ENCODE assay signal across 8 cellular contexts in genomic region chr2:120346034-120346666, GRCh38. TPM values are rescaled to one million over a fixed set of nuclear protein-coding genes. Genes with fewer than 3 reads are reported as not detected.
A peak's percentile ranks its signal among the peaks of the same experiment; 100 is the strongest.
DNase-seq lines count a peak whose midpoint lies in the region; ATAC-seq and TF ChIP-seq lines count a peak whose summit lies in the region.

Gene INHBB (plus strand): TSS chr2:120346136. CDS start chr2:120346189, 53 bp downstream.

- TF ChIP-seq POLR2A in NB4 (IDR thresholded peaks at IDR 0.05; ENCODE audit: extremely low read depth, insufficient read length), result no peak

- no peaks in the 10 kb centered on the region for H3K36me3 Mint-ChIP-seq in CD4-positive, alpha-beta T cell (ENCODE audit: low read depth)

- no peak within 1 kb of the TSS for H3K27ac Mint-ChIP-seq in CD4-positive, alpha-beta T cell

- peaks cover 70% of the 10 kb centered on the region for H3K27me3 ChIP-seq in CD4-positive, alpha-beta T cell (ENCODE audit: control insufficient read depth, insufficient read depth, low read length)
- H3K27me3 ChIP-seq in muscle layer of duodenum (ENCODE audit: low read depth, low read length), result peaks cover 37% of the 10 kb centered on the region

- peaks cover 67% of the 10 kb centered on the region for H3K27me3 Mint-ChIP-seq in CD4-positive, alpha-beta T cell

- H3K27ac ChIP-seq in CD4-positive, alpha-beta T cell (ENCODE audit: low read depth, low read length), result no peak within 1 kb of the TSS
- peak within 1 kb of the TSS; percentile 28 to 83 for H3K27ac ChIP-seq in coronary artery
- no peak within 1 kb of the TSS for H3K27ac ChIP-seq in muscle layer of duodenum (ENCODE audit: low read length)

- no peaks in the 10 kb centered on the region for H3K9me3 ChIP-seq in CD4-positive, alpha-beta T cell (ENCODE audit: control insufficient read depth, low read length)
- H3K9me3 ChIP-seq in muscle layer of duodenum (ENCODE audit: control insufficient read depth in 1 of 2, low read length in 2 of 2), result no peaks in the 10 kb centered on the region

- intact Hi-C loops in CD4-positive, alpha-beta T cell (cut with DNase I, micrococcal nuclease), result loop anchor here in 1 of 2 experiments (5.0 kb wide), 1 partner anchor 336 kb away; no protein-coding TSS in a partner anchor

- TF ChIP-seq CTCF in CD4-positive, alpha-beta T cell (IDR thresholded peaks at IDR 0.05), result no peak
- TF ChIP-seq CTCF in NB4 (IDR thresholded peaks at IDR 0.05; ENCODE audit: low read depth, low read length) (no peak), coronary artery (IDR thresholded peaks at IDR 0.05) (no peak)

- H3K4me3 ChIP-seq in NB4 (ENCODE audit: low read depth, low read length) (no peak within 1 kb of the TSS), coronary artery (peak within 1 kb of the TSS; percentile 84), muscle layer of duodenum (ENCODE audit: low read depth in 1 of 2, low read length in 2 of 2) (peak within 1 kb of the TSS; percentile 11 to 65)

- H3K9me3 Mint-ChIP-seq in CD4-positive, alpha-beta T cell, result no peaks in the 10 kb centered on the region

- CTCF ChIA-PET in CD4-positive, alpha-beta T cell (lab: Charles Lee), result no interaction called here

- H3K4me3 Mint-ChIP-seq in CD4-positive, alpha-beta T cell, result peak within 1 kb of the TSS; percentile 85

- ATAC-seq in CD4-positive, alpha-beta T cell (ENCODE audit: poor library complexity), result peak; percentile 31
- ATAC-seq in GM18870 (IDR thresholded peaks at IDR 0.05; ENCODE audit: unreplicated experiment), result no peak

- DNase-seq in CD4-positive, alpha-beta T cell, result no peak
- peak; percentile 24 for DNase-seq in NB4 (ENCODE audit: low read depth)
- no peak for DNase-seq in coronary artery (ENCODE audit: low spot score)
- no peak for DNase-seq in cerebellar nuclear complex (lab: John Stamatoyannopoulos, UW)
- no peak for DNase-seq in activated effector memory CD4-positive, alpha-beta T cell treated with anti-CD3 and anti-CD28 coated beads, Interleukin-2, amount 50 U/mL, for 16 hours
- no peak for DNase-seq in COLO829 (ENCODE audit: low spot score)

- POLR2A ChIA-PET in CD4-positive, alpha-beta T cell (lab: Charles Lee), result no interaction called here

- peaks cover 0 to 41% of the 10 kb centered on the region in 2 donors for H3K4me1 ChIP-seq in muscle layer of duodenum (ENCODE audit: control insufficient read depth in 1 of 2, insufficient read depth in 2 of 2, low read length in 2 of 2)

- H3K36me3 ChIP-seq in muscle layer of duodenum (ENCODE audit: control insufficient read depth in 1 of 2, insufficient read depth in 2 of 2, low read length in 2 of 2), result no peaks in the 10 kb centered on the region

- H3K4me1 Mint-ChIP-seq in CD4-positive, alpha-beta T cell (ENCODE audit: low read depth), result peaks cover 19% of the 10 kb centered on the region

RNA-seq across cellular contexts. Expression of gene INHBB, which starts in this region (rescaled TPM):
- not detected for total RNA-seq in CD4-positive, alpha-beta T cell

Comparison
In these comparisons a context has a peak if more than half of its experiments do, and no peak if none do; other contexts are left out.
1. Peak in ATAC-seq in CD4-positive, alpha-beta T cell; RNA of the gene not detected or under 1 TPM.
2. H3K27ac ChIP-seq: peak in coronary artery (2 of 2); none in CD4-positive, alpha-beta T cell (single experiment) and muscle layer of duodenum (single experiment).